8 cellular contexts compared by ENCODE assay signal in genomic region chr16:69754143-69754468, GRCh38. TPM values are rescaled to one million over a fixed set of nuclear protein-coding genes. Genes with fewer than 3 reads are reported as not detected.
DNase-seq lines count a peak whose midpoint lies in the region; TF ChIP-seq lines count a peak whose summit lies in the region.

No MANE protein-coding gene starts in this region.

- peak overlapping the region; percentile 80 for H3K4me2 ChIP-seq in OCI-LY3 (ENCODE audit: low read length)

- POLR2A ChIA-PET in CD4-positive, alpha-beta memory T cell (lab: Charles Lee; ENCODE audit: partially characterized antibody), result interaction anchor here (1.0 to 4.0 kb wide), 15 partner anchors 8 to 424 kb away, joined by 3 to 71 read pairs (median 5); partner anchors contain the start of genes NQO1, PDF and WWP2

- no peak overlapping the region for H2AFZ ChIP-seq in OCI-LY3 (ENCODE audit: low read depth, low read length)

- H3K27me3 Mint-ChIP-seq in CD4-positive, alpha-beta memory T cell, result peaks cover 0 to 3% of the 10 kb centered on the region in 2 donors
- H3K27me3 Mint-ChIP-seq in endothelial cell (ENCODE audit: unreplicated experiment), result peaks cover 3% of the 10 kb centered on the region

- H4K20me1 ChIP-seq in OCI-LY3 (ENCODE audit: insufficient read depth, low read length), result peaks cover 4% of the 10 kb centered on the region; the same call in 1 of the 2 replicates

- H3K79me2 ChIP-seq in OCI-LY3 (ENCODE audit: low read length), result peaks cover 50% of the 10 kb centered on the region

- no peaks in the 10 kb centered on the region for H3K27me3 ChIP-seq in CD4-positive, alpha-beta memory T cell (ENCODE audit: insufficient read depth, low read length)
- H3K27me3 ChIP-seq in OCI-LY3 (ENCODE audit: low read depth, low read length) (no peaks in the 10 kb centered on the region), neutrophil (no peaks in the 10 kb centered on the region)

- peak overlapping the region; percentile 96 to 100 (median 99) for H3K27ac Mint-ChIP-seq in CD4-positive, alpha-beta memory T cell
- H3K27ac Mint-ChIP-seq in endothelial cell (ENCODE audit: unreplicated experiment), result peak overlapping the region; percentile 94

- H3K27ac ChIP-seq in CD4-positive, alpha-beta memory T cell (ENCODE audit: low read depth, low read length), result peak overlapping the region; percentile 95
- H3K27ac ChIP-seq in OCI-LY3 (ENCODE audit: low read length), result peak overlapping the region; percentile 61
- no peak overlapping the region for H3K27ac ChIP-seq in neutrophil

- H3K9me3 ChIP-seq in CD4-positive, alpha-beta memory T cell (ENCODE audit: control insufficient read depth in 1 of 2, low read length in 2 of 2), result no peaks in the 10 kb centered on the region
- H3K9me3 ChIP-seq in OCI-LY3 (ENCODE audit: insufficient read depth, low read length), result no peaks in the 10 kb centered on the region
- no peaks in the 10 kb centered on the region for H3K9me3 ChIP-seq in neutrophil

- peaks cover 17% of the 10 kb centered on the region for H3K4me1 ChIP-seq in CD4-positive, alpha-beta memory T cell (ENCODE audit: insufficient read depth, low read length)
- peaks cover 7% of the 10 kb centered on the region for H3K4me1 ChIP-seq in OCI-LY3 (ENCODE audit: low read length)
- peaks cover 12 to 13% of the 10 kb centered on the region in 2 experiments for H3K4me1 ChIP-seq in neutrophil (ENCODE audit: control insufficient read depth in 1 of 2, insufficient read depth in 1 of 2, low read depth in 1 of 2, low read length in 1 of 2)

- H3K9me3 Mint-ChIP-seq in CD4-positive, alpha-beta memory T cell, result peaks cover 0 to 3% (median 0%) of the 10 kb centered on the region in 8 donors
- no peaks in the 10 kb centered on the region for H3K9me3 Mint-ChIP-seq in endothelial cell (ENCODE audit: unreplicated experiment)

- peak overlapping the region; percentile 100 for H3K4me3 Mint-ChIP-seq in CD4-positive, alpha-beta memory T cell
- H3K4me3 Mint-ChIP-seq in endothelial cell (ENCODE audit: unreplicated experiment), result peak overlapping the region; percentile 100

- peaks cover 12% of the 10 kb centered on the region for H3K36me3 ChIP-seq in CD4-positive, alpha-beta memory T cell (ENCODE audit: insufficient read depth, low read length)
- peaks cover 32% of the 10 kb centered on the region for H3K36me3 ChIP-seq in OCI-LY3 (replicated peaks; ENCODE audit: low read depth, low read length)
- H3K36me3 ChIP-seq in neutrophil, result peaks cover 3% of the 10 kb centered on the region

- H3K4me3 ChIP-seq in CD4-positive, alpha-beta memory T cell (ENCODE audit: low read length in 2 of 2), result peak overlapping the region; percentile 83 to 100
- peak overlapping the region; percentile 93 for H3K4me3 ChIP-seq in OCI-LY3 (ENCODE audit: low read length)
- H3K4me3 ChIP-seq in neutrophil (ENCODE audit: low read depth in 1 of 2, low read length in 1 of 2), result peak overlapping the region; percentile 77 to 82

- peaks cover 14 to 41% (median 26%) of the 10 kb centered on the region in 4 donors for H3K4me1 Mint-ChIP-seq in CD4-positive, alpha-beta memory T cell
- H3K4me1 Mint-ChIP-seq in endothelial cell (ENCODE audit: unreplicated experiment), result peaks cover 19% of the 10 kb centered on the region

- no peak for DNase-seq in CD4-positive, alpha-beta memory T cell
- DNase-seq in endothelial cell (ENCODE audit: low spot score) (no peak), NCI-H2227 treated with DMSO at 0.1 percent for 48 hours (lab: John Stamatoyannopoulos, UW) (no peak), SK-N-DZ (ENCODE audit: low spot score) (no peak), NCI-H748 (lab: John Stamatoyannopoulos, UW; ENCODE audit: unreplicated experiment) (no peak), NCI-H1092 treated with DMSO at 0.1 percent for 48 hours (lab: John Stamatoyannopoulos, UW) (no peak)

- CTCF ChIA-PET in CD4-positive, alpha-beta memory T cell (lab: Charles Lee; ENCODE audit: partially characterized antibody), result interaction anchor here (0.6 to 6.8 kb wide), 26 partner anchors 8 to 366 kb away, joined by 3 to 139 read pairs (median 4); partner anchors contain the start of gene NQO1

- peaks cover 13 to 32% of the 10 kb centered on the region in 2 donors for H3K36me3 Mint-ChIP-seq in CD4-positive, alpha-beta memory T cell
- peaks cover 9% of the 10 kb centered on the region for H3K36me3 Mint-ChIP-seq in endothelial cell (ENCODE audit: low read depth, unreplicated experiment)

- intact Hi-C loops in CD4-positive, alpha-beta memory T cell (cut with micrococcal nuclease), result loop anchor here (1.0 kb wide), 4 partner anchors 8 to 358 kb away; partner anchors contain the start of genes NQO1 and WWP2

- peak overlapping the region; percentile 95 for H3K9ac ChIP-seq in OCI-LY3 (ENCODE audit: low read length)

- no peak for TF ChIP-seq CTCF in OCI-LY3 (IDR thresholded peaks at IDR 0.05; ENCODE audit: low read depth, low read length)
- TF ChIP-seq CTCF in endothelial cell (IDR thresholded peaks at IDR 0.05; ENCODE audit: unreplicated experiment), result no peak
- no peak for TF ChIP-seq CTCF in neutrophil (IDR thresholded peaks at IDR 0.05)

RNA-seq across cellular contexts. Expression of gene NOB1, which starts 0.6 kb away (rescaled TPM):
- 10 to 100 TPM; 41.0 to 49.9 TPM for total RNA-seq in CD4-positive, alpha-beta memory T cell
- polyA plus RNA-seq in CD4-positive, alpha-beta memory T cell, result 10 to 100 TPM; 28.0 to 54.4 TPM
- 46.8 TPM for total RNA-seq in endothelial cell (ENCODE audit: unreplicated experiment)
- polyA plus RNA-seq in SK-N-DZ (2014; cell fraction: cytosol; rRNA removed), result 17.5 and 24.6 TPM in 2 replicates
- 11.2 and 23.9 TPM in 2 replicates for polyA plus RNA-seq in SK-N-DZ (2014; cell fraction: nucleus; rRNA removed)

RNA-seq across cellular contexts. Expression of gene WWP2, which starts 8.0 kb away (rescaled TPM):
- 10 to 100 TPM; 76.3 to 77.0 TPM for total RNA-seq in CD4-positive, alpha-beta memory T cell
- 10 to 100 TPM; 27.8 to 49.4 TPM for polyA plus RNA-seq in CD4-positive, alpha-beta memory T cell
- total RNA-seq in endothelial cell (ENCODE audit: unreplicated experiment), result 35.3 TPM
- 14.1 and 16.2 TPM in 2 replicates for polyA plus RNA-seq in SK-N-DZ (2014; cell fraction: cytosol; rRNA removed)
- polyA plus RNA-seq in SK-N-DZ (2014; cell fraction: nucleus; rRNA removed), result 14.0 and 26.6 TPM in 2 replicates

RNA-seq across cellular contexts. Expression of gene NQO1, which starts 27.7 kb away (rescaled TPM):
- total RNA-seq in CD4-positive, alpha-beta memory T cell, result 1 to 10 TPM; 4.8 to 5.9 TPM
- 1 to 10 TPM; 5.5 to 8.6 TPM for polyA plus RNA-seq in CD4-positive, alpha-beta memory T cell
- 29.1 TPM for total RNA-seq in endothelial cell (ENCODE audit: unreplicated experiment)
- 8.6 and 13.9 TPM in 2 replicates for polyA plus RNA-seq in SK-N-DZ (2014; cell fraction: cytosol; rRNA removed)
- polyA plus RNA-seq in SK-N-DZ (2014; cell fraction: nucleus; rRNA removed), result 5.2 and 8.3 TPM in 2 replicates
